Comparison of ENCODE assay signal across 1 cellular context in genomic region chr20:19961298-19961697, GRCh38.
TF ChIP-seq lines count a peak whose summit lies in the region.

No MANE protein-coding gene starts in this region.

TF ChIP-seq in IMR-90, 13 proteins besides CTCF, POLR2A, EP300 and RAD21 (continued from another document):
- TF ChIP-seq RCOR1 (IDR thresholded peaks at IDR 0.05; ENCODE audit: insufficient replicate concordance, low read length) (no peak), MAFK (IDR thresholded peaks at IDR 0.05; ENCODE audit: low read depth, low read length) (no peak), CEBPB (IDR thresholded peaks at IDR 0.05; ENCODE audit: low read depth, low read length) (no peak), NFE2L2 (IDR thresholded peaks at IDR 0.05; ENCODE audit: low read depth, low read length) (no peak)
